In genomic region chr2:30208453-30208852, GRCh38 we compare ENCODE assay signal across 8 cellular contexts. TPM values are rescaled to one million over a fixed set of nuclear protein-coding genes. Genes with fewer than 3 reads are reported as not detected.
DNase-seq lines count a peak whose midpoint lies in the region; ATAC-seq and TF ChIP-seq lines count a peak whose summit lies in the region.

No MANE protein-coding gene starts in this region.

- no peak overlapping the region for H3K4me3 ChIP-seq in Peyer's patch

- TF ChIP-seq CTCF in Peyer's patch (IDR thresholded peaks at IDR 0.05): peak; percentile 85 to 96 (median 93)

- ATAC-seq in GM19463 (IDR thresholded peaks at IDR 0.05; ENCODE audit: unreplicated experiment) (no peak), HG02571 (IDR thresholded peaks at IDR 0.05; ENCODE audit: unreplicated experiment) (no peak)

- no peak for TF ChIP-seq POLR2A in Peyer's patch (IDR thresholded peaks at IDR 0.05)

- no peaks in the 10 kb centered on the region for H3K27me3 ChIP-seq in Peyer's patch

- H3K36me3 ChIP-seq in Peyer's patch: no peaks in the 10 kb centered on the region

- no peaks in the 10 kb centered on the region for H3K4me1 ChIP-seq in Peyer's patch

- no peaks in the 10 kb centered on the region for H3K9me3 ChIP-seq in Peyer's patch

- no peak overlapping the region for H3K27ac ChIP-seq in Peyer's patch

- DNase-seq in ELR (ENCODE audit: low read depth) (peak; percentile 63), HuH-7 (ENCODE audit: low spot score) (peak; percentile 53), Peyer's patch (peak in 2 of 3 donors; percentile 61 to 83), astrocyte of the hippocampus (ENCODE audit: low read depth, low spot score) (peak; percentile 83), hepatic stellate cell (ENCODE audit: low spot score) (peak; percentile 71), retina (peak; percentile 72)

RNA-seq across cellular contexts. Expression of gene LBH, which starts 22.9 kb away (rescaled TPM):
- 10 to 100 TPM; 10.9 to 44.6 (median 14.8) TPM for total RNA-seq in Peyer's patch
